ENCODE assay signal across 8 cellular contexts in the genomic region with DNA sequence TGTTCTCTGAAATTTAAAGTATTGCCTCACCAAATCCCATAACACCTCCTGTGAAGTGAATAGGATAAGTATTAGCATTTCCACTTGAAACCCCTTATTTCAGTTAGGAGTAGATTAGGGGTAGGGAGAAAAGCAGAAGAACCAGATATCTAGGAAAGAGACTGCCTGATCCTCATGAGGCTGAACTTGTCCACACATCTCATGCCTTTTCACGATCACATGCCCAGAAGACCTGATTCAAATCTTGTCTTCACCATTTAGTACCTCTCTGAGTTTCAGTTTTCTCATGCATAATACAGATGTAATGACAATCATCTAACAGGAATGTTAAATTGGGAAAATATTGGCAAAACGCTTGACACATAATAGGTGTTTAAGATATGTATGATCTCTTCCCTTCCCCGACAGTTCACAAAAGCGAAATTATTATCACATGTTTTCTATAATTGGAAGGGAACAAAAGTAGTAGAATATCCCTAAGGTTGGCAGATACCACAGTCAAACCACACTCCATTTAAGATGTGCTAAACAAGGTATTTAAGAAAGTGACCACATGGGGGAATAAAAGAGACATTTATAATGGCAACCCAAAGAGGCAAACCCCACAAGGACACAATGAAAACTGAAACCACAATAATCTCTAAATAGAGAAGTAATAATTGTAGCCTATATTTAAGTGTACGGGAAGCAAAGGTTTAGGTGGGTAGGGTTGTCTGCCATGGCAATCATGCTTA. TPM values are rescaled to one million over a fixed set of nuclear protein-coding genes. Genes with fewer than 3 reads are reported as not detected.
DNase-seq lines count a peak whose midpoint lies in the region; ATAC-seq and FAIRE-seq lines count a peak whose summit lies in the region.

No MANE protein-coding gene starts in this region.

- H3K4me3 Mint-ChIP-seq in effector memory CD8-positive, alpha-beta T cell: peak overlapping the region in 1 of 2 donors; percentile 30

- H3K27ac ChIP-seq in Karpas-422 (ENCODE audit: low read length): no peak overlapping the region

- peak overlapping the region; percentile 23; the same call in 1 of the 2 replicates for H2AFZ ChIP-seq in Karpas-422 (ENCODE audit: low read length)

- H3K36me3 ChIP-seq in Karpas-422 (ENCODE audit: insufficient read depth, low read length): no peaks in the 10 kb centered on the region

- intact Hi-C loops in left cardiac atrium (cut with DNase I): no loop called here

- no peak overlapping the region for H3K9ac ChIP-seq in Karpas-422 (ENCODE audit: low read length)

- H3K4me1 Mint-ChIP-seq in effector memory CD8-positive, alpha-beta T cell (ENCODE audit: low read depth in 2 of 2): peaks cover 21 to 38% of the 10 kb centered on the region in 2 donors

- H3K4me1 ChIP-seq in Karpas-422 (ENCODE audit: low read length): peaks cover 17% of the 10 kb centered on the region

- peak; percentile 85 for FAIRE-seq in GM18507 (lab: Jason Lieb, UNC)

- no peak for DNase-seq in GM18507 (ENCODE audit: extremely low spot score, insufficient read length, low read depth)
- DNase-seq in Karpas-422: peak; percentile 64
- DNase-seq in effector memory CD8-positive, alpha-beta T cell: no peak
- DNase-seq in left cardiac atrium: no peak
- DNase-seq in OCI-M2 (lab: John Stamatoyannopoulos, UW; ENCODE audit: unreplicated experiment): no peak
- DNase-seq in cortex of kidney (lab: John Stamatoyannopoulos, UW): no peak
- DNase-seq in activated CD4-positive, alpha-beta T cell treated with anti-CD3 and anti-CD28 coated beads for 4 hours: no peak

- H3K27ac Mint-ChIP-seq in effector memory CD8-positive, alpha-beta T cell: peak overlapping the region in 1 of 2 donors; percentile 41

- no peaks in the 10 kb centered on the region for H4K20me1 ChIP-seq in Karpas-422 (ENCODE audit: insufficient read depth, low read depth, low read length)

- no peaks in the 10 kb centered on the region for H3K27me3 Mint-ChIP-seq in effector memory CD8-positive, alpha-beta T cell

- ATAC-seq in GM21723 (IDR thresholded peaks at IDR 0.05; ENCODE audit: unreplicated experiment) (peak; percentile 81), left cardiac atrium (no peak)
- ATAC-seq in effector memory CD8-positive, alpha-beta T cell (replicated peaks): peak; percentile 32

- no peaks in the 10 kb centered on the region for H3K79me2 ChIP-seq in Karpas-422 (ENCODE audit: low read length)

- H3K4me2 ChIP-seq in Karpas-422 (ENCODE audit: low read depth, low read length, poor library complexity, severe bottlenecking): peak overlapping the region; percentile 40

- no peaks in the 10 kb centered on the region for H3K9me3 Mint-ChIP-seq in effector memory CD8-positive, alpha-beta T cell

- no peaks in the 10 kb centered on the region for H3K27me3 ChIP-seq in Karpas-422 (ENCODE audit: low read length)

- H3K9me2 ChIP-seq in Karpas-422 (replicated peaks; ENCODE audit: insufficient read depth, low read length): no peaks in the 10 kb centered on the region

- no peaks in the 10 kb centered on the region for H3K36me3 Mint-ChIP-seq in effector memory CD8-positive, alpha-beta T cell (ENCODE audit: insufficient read depth)

- no peaks in the 10 kb centered on the region for H3K9me3 ChIP-seq in Karpas-422 (ENCODE audit: low read length)

- H3K4me3 ChIP-seq in Karpas-422 (ENCODE audit: low read length): peak overlapping the region; percentile 1; the same call in 1 of the 2 replicates

RNA-seq across cellular contexts. Expression of gene GFI1, which starts 25.2 kb away (rescaled TPM):
- total RNA-seq in Karpas-422 (2014; rRNA removed; shearing (Covaris generic); ENCODE audit: low replicate concordance): 10.2 and 10.8 TPM in 2 replicates
- under 1 TPM; 0.63 to 0.85 TPM for total RNA-seq in left cardiac atrium

Comparison
In these comparisons a context has a peak if more than half of its experiments do, and no peak if none do; other contexts are left out.
1. ATAC-seq: peak in GM21723 (single experiment) and effector memory CD8-positive, alpha-beta T cell (single experiment); none in left cardiac atrium (0 of 2).